9 cellular contexts compared by ENCODE assay signal in the genomic region with DNA sequence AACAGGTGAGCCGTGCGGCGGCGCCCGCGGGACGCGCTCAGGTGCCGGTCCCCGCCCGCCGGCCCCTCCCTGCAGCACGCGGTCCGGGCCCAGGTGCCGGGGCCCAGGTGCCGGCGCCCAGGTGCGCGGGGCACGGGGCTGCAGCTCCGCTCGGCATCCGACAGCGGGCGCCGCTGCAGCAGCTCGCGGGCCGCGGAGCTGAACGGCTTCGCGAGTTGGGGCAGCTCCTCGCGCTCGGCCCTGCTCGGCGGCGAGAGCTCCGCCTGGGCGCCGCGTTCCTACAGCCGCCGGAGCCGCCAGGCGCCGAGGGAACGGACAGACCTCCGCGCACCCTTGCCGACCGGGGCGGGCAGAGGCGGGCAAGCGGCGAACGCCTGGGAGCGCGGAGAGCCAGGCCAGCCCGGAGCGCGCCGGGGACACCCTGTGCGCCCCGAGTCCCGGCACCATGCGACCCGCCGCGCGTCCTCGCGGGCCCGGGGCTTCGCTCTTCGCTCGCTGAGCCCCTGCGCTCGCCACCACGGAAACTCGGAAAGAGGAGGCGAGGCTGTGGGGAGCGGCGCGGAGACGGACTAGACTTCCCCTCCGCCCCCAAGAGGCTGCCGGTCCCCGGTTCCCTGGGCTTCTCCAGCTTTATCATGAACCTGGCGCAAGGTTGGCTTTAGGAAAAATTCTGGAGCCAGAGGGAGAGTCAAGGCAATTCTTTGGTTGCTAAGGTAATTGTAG. TPM values are rescaled to one million over a fixed set of nuclear protein-coding genes. Genes with fewer than 3 reads are reported as not detected.
DNase-seq lines count a peak whose midpoint lies in the region; ATAC-seq and TF ChIP-seq lines count a peak whose summit lies in the region.
"Had no signal": no experiment of that assay in that cellular context is flagged by ENCODE, and none has a peak within 500 bp of the region (broad histone marks: within the 10 kb centered on the region; RNA-seq: fewer than 3 reads in every experiment).

A gene (plus strand): TSS at position 201 of the 723 bp plus-strand sequence.

- H3K9me3 Mint-ChIP-seq in nephron progenitor cell: peaks cover 24% of the 10 kb centered on the region

- no peak within 1 kb of the TSS for H3K27ac Mint-ChIP-seq in nephron progenitor cell

- ATAC-seq in esophagus mucosa (peak; percentile 98), HG02763 (IDR thresholded peaks at IDR 0.05; ENCODE audit: unreplicated experiment) (no peak), GM18909 (IDR thresholded peaks at IDR 0.05; ENCODE audit: poor library complexity, unreplicated experiment) (no peak), HG02759 (IDR thresholded peaks at IDR 0.05; ENCODE audit: unreplicated experiment) (no peak)

- CTCF ChIA-PET in HEK293 (lab: Yijun Ruan, JAX): interaction anchor here (0.6 to 1.6 kb wide), 8 partner anchors 14 to 488 kb away, joined by 3 to 7 read pairs (median 3); no protein-coding TSS in a partner anchor

- H3K27me3 Mint-ChIP-seq in nephron progenitor cell (ENCODE audit: low read depth, poor library complexity): peaks cover 65% of the 10 kb centered on the region

- H3K36me3 Mint-ChIP-seq in nephron progenitor cell (ENCODE audit: low read depth): peaks cover 4% of the 10 kb centered on the region

- POLR2A ChIA-PET in HEK293 (lab: Yijun Ruan, JAX): interaction anchor here (1.0 kb wide), 1 partner anchor 543 kb away, joined by 4 read pairs; no protein-coding TSS in a partner anchor

- H3K9me3 ChIP-seq in HEK293 (ENCODE audit: control insufficient read depth, insufficient read depth, low read depth, low read length): no peaks in the 10 kb centered on the region

- H3K4me3 Mint-ChIP-seq in nephron progenitor cell: peak within 1 kb of the TSS; percentile 83

- peak within 1 kb of the TSS; percentile 45 for H3K4me3 ChIP-seq in HEK293 (ENCODE audit: low read depth, low read length)

- peak within 1 kb of the TSS; percentile 37; the same call in 1 of the 2 replicates for H3K27ac ChIP-seq in HEK293 (ENCODE audit: extremely low read depth, low read depth, low read length)

- peaks cover 13% of the 10 kb centered on the region for H3K4me1 Mint-ChIP-seq in nephron progenitor cell

- H3K36me3 ChIP-seq in HEK293 (ENCODE audit: control insufficient read depth in 2 of 2, insufficient read depth in 1 of 2, low read length in 2 of 2): no peaks in the 10 kb centered on the region

- TF ChIP-seq CTCF in HEK293 (tag by site-specific recombination; IDR thresholded peaks at IDR 0.05) (no peak), nephron progenitor cell (IDR thresholded peaks at IDR 0.05) (no peak)

- H3K4me1 ChIP-seq in HEK293 (ENCODE audit: control insufficient read depth, insufficient read depth, low read length): peaks cover 3% of the 10 kb centered on the region; the same call in 1 of the 2 replicates

- peak; percentile 78 for DNase-seq in DMS 273 (lab: John Stamatoyannopoulos, UW; ENCODE audit: unreplicated experiment)
- peak; percentile 7 for DNase-seq in T1000 (lab: John Stamatoyannopoulos, UW)
- DNase-seq in nephron progenitor cell: peak; percentile 65

TF ChIP-seq in HEK293, 187 proteins besides CTCF, POLR2A, EP300 and RAD21:
- TF ChIP-seq SP2 (tag by site-specific recombination; IDR thresholded peaks at IDR 0.05) (no peak), ZNF660 (tag by site-specific recombination; IDR thresholded peaks at IDR 0.05) (0 out of 2 replicates have a peak, but pooled peaks have one; percentile 26)
- TF ChIP-seq, protein P1, sequence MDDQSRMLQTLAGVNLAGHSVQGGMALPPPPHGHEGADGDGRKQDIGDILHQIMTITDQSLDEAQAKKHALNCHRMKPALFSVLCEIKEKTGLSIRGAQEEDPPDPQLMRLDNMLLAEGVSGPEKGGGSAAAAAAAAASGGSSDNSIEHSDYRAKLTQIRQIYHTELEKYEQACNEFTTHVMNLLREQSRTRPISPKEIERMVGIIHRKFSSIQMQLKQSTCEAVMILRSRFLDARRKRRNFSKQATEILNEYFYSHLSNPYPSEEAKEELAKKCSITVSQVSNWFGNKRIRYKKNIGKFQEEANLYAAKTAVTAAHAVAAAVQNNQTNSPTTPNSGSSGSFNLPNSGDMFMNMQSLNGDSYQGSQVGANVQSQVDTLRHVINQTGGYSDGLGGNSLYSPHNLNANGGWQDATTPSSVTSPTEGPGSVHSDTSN (CRISPR knock-in tag; IDR thresholded peaks at IDR 0.05): peak; percentile 87
- TF ChIP-seq, protein P2, sequence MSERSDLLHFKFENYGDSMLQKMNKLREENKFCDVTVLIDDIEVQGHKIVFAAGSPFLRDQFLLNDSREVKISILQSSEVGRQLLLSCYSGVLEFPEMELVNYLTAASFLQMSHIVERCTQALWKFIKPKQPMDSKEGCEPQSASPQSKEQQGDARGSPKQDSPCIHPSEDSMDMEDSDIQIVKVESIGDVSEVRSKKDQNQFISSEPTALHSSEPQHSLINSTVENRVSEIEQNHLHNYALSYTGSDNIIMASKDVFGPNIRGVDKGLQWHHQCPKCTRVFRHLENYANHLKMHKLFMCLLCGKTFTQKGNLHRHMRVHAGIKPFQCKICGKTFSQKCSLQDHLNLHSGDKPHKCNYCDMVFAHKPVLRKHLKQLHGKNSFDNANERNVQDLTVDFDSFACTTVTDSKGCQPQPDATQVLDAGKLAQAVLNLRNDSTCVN (tag by site-specific recombination; optimal IDR thresholded peaks at IDR 0.05): peak; percentile 55

RNA-seq across cellular contexts. Expression of the gene that starts here (rescaled TPM):
- 0.52 TPM for total RNA-seq in esophagus mucosa
- total RNA-seq: fibroblast of villous mesenchyme had no signal

Comparison
In these comparisons a context has a peak if more than half of its experiments do, and no peak if none do; other contexts are left out.
1. Peak in ATAC-seq in esophagus mucosa; RNA of the gene not detected or under 1 TPM.
2. DNase-seq: peak in every context shown above with its lines; median percentile 78 in DMS 273; 65 in nephron progenitor cell; 7 in T1000.